ENCODE assay signal across 1 cellular context in the genomic region with DNA sequence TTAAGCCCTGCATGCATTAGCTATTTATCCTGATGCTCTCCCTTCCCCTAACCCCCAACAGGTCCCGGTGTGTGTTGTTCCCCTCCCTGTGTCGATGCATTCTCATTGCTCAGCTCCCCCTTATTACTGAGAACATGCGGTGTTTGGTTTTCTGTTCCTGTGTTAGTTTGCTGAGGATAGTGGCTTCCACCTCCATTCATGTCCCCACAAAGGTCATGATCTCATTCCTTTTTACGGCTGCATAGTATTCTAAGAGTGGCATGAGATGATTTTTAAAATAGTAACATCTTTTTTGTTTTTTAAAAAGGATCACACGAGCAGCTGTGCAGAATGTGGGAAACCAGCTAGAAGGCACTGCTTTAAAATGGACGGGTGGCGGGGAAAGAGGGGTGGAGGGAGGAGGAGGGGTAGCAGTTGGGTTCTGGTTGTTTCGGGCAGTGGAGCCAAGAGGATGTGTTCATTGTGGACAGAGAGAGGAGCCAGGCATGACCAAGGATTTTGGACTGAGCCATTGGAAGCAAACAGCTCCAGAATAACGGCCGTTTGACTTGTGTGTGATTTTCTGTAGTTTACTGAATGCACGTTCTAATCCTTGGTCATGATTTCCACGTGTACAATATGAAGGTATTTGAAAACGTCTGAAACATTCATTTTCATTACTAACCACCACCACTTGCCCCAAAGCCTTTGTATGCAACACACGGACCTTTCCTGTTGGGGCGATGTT.
TF ChIP-seq lines count a peak whose summit lies in the region.

No MANE protein-coding gene starts in this region.

TF ChIP-seq in GM23338, 12 proteins besides CTCF, POLR2A, EP300 and RAD21 (continued from another document):
- TF ChIP-seq, protein P1, sequence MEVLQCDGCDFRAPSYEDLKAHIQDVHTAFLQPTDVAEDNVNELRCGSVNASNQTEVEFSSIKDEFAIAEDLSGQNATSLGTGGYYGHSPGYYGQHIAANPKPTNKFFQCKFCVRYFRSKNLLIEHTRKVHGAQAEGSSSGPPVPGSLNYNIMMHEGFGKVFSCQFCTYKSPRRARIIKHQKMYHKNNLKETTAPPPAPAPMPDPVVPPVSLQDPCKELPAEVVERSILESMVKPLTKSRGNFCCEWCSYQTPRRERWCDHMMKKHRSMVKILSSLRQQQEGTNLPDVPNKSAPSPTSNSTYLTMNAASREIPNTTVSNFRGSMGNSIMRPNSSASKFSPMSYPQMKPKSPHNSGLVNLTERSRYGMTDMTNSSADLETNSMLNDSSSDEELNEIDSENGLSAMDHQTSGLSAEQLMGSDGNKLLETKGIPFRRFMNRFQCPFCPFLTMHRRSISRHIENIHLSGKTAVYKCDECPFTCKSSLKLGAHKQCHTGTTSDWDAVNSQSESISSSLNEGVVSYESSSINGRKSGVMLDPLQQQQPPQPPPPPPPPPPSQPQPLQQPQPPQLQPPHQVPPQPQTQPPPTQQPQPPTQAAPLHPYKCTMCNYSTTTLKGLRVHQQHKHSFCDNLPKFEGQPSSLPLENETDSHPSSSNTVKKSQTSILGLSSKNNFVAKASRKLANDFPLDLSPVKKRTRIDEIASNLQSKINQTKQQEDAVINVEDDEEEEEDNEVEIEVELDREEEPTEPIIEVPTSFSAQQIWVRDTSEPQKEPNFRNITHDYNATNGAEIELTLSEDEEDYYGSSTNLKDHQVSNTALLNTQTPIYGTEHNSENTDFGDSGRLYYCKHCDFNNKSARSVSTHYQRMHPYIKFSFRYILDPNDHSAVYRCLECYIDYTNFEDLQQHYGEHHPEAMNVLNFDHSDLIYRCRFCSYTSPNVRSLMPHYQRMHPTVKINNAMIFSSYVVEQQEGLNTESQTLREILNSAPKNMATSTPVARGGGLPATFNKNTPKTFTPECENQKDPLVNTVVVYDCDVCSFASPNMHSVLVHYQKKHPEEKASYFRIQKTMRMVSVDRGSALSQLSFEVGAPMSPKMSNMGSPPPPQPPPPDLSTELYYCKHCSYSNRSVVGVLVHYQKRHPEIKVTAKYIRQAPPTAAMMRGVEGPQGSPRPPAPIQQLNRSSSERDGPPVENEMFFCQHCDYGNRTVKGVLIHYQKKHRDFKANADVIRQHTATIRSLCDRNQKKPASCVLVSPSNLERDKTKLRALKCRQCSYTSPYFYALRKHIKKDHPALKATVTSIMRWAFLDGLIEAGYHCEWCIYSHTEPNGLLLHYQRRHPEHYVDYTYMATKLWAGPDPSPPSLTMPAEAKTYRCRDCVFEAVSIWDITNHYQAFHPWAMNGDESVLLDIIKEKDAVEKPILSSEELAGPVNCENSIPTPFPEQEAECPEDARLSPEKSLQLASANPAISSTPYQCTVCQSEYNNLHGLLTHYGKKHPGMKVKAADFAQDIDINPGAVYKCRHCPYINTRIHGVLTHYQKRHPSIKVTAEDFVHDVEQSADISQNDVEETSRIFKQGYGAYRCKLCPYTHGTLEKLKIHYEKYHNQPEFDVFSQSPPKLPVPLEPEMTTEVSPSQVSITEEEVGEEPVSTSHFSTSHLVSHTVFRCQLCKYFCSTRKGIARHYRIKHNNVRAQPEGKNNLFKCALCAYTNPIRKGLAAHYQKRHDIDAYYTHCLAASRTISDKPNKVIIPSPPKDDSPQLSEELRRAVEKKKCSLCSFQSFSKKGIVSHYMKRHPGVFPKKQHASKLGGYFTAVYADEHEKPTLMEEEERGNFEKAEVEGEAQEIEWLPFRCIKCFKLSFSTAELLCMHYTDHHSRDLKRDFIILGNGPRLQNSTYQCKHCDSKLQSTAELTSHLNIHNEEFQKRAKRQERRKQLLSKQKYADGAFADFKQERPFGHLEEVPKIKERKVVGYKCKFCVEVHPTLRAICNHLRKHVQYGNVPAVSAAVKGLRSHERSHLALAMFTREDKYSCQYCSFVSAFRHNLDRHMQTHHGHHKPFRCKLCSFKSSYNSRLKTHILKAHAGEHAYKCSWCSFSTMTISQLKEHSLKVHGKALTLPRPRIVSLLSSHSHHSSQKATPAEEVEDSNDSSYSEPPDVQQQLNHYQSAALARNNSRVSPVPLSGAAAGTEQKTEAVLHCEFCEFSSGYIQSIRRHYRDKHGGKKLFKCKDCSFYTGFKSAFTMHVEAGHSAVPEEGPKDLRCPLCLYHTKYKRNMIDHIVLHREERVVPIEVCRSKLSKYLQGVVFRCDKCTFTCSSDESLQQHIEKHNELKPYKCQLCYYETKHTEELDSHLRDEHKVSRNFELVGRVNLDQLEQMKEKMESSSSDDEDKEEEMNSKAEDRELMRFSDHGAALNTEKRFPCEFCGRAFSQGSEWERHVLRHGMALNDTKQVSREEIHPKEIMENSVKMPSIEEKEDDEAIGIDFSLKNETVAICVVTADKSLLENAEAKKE (CRISPR knock-in tag; IDR thresholded peaks at IDR 0.05): no peak
- no peak for TF ChIP-seq EZH2 (IDR thresholded peaks at IDR 0.05; ENCODE audit: low read depth, unreplicated experiment)
- no peak for TF ChIP-seq STAT1 (IDR thresholded peaks at IDR 0.05; ENCODE audit: unreplicated experiment)
- TF ChIP-seq, protein P2, sequence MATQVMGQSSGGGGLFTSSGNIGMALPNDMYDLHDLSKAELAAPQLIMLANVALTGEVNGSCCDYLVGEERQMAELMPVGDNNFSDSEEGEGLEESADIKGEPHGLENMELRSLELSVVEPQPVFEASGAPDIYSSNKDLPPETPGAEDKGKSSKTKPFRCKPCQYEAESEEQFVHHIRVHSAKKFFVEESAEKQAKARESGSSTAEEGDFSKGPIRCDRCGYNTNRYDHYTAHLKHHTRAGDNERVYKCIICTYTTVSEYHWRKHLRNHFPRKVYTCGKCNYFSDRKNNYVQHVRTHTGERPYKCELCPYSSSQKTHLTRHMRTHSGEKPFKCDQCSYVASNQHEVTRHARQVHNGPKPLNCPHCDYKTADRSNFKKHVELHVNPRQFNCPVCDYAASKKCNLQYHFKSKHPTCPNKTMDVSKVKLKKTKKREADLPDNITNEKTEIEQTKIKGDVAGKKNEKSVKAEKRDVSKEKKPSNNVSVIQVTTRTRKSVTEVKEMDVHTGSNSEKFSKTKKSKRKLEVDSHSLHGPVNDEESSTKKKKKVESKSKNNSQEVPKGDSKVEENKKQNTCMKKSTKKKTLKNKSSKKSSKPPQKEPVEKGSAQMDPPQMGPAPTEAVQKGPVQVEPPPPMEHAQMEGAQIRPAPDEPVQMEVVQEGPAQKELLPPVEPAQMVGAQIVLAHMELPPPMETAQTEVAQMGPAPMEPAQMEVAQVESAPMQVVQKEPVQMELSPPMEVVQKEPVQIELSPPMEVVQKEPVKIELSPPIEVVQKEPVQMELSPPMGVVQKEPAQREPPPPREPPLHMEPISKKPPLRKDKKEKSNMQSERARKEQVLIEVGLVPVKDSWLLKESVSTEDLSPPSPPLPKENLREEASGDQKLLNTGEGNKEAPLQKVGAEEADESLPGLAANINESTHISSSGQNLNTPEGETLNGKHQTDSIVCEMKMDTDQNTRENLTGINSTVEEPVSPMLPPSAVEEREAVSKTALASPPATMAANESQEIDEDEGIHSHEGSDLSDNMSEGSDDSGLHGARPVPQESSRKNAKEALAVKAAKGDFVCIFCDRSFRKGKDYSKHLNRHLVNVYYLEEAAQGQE (IDR thresholded peaks at IDR 0.05; ENCODE audit: unreplicated experiment): no peak
- no peak for TF ChIP-seq JUNB (IDR thresholded peaks at IDR 0.05; ENCODE audit: unreplicated experiment)
- TF ChIP-seq NANOG (IDR thresholded peaks at IDR 0.05; ENCODE audit: borderline replicate concordance): no peak
- TF ChIP-seq EZH2phosphoT487 (IDR thresholded peaks at IDR 0.05; ENCODE audit: unreplicated experiment): no peak
- no peak for TF ChIP-seq CREB1 (CRISPR knock-in tag; IDR thresholded peaks at IDR 0.05; ENCODE audit: low read depth)
